ENCODE assay signal across 21 cellular contexts in genomic region chr13:97332725-97333124, GRCh38.
"Had no signal": no experiment of that assay in that cellular context is flagged by ENCODE, and none has a peak within 500 bp of the region (broad histone marks: within the 10 kb centered on the region; RNA-seq: fewer than 3 reads in every experiment).

No MANE protein-coding gene starts in this region.

- H3K27ac ChIP-seq: cardiac muscle cell, lower lobe of right lung, neutrophil, pancreas, WERI-Rb-1 had no signal

- H3K27me3 Mint-ChIP-seq: activated naive CD8-positive, alpha-beta T cell treated with anti-CD3 and anti-CD28 coated beads for 36 hours had no signal

- DNase-seq: activated CD4-positive, alpha-beta T cell treated with anti-CD3 and anti-CD28 coated beads for 1 hour; activated CD4-positive, alpha-beta T cell treated with anti-CD3 and anti-CD28 coated beads, Interleukin-2, amount 50 U/mL, for 4 hours; activated gamma-delta T cell treated with Interleukin-2 at 50 U/mL for 16 hours; activated naive CD8-positive, alpha-beta T cell treated with anti-CD3 and anti-CD28 coated beads for 36 hours; amniotic stem cell; dorsolateral prefrontal cortex; heart right ventricle; immature natural killer cell; lower lobe of right lung; natural killer cell; pancreas; stimulated activated CD4-positive, alpha-beta T cell treated with anti-CD3 and anti-CD28 coated beads, Interleukin-12 subunit alpha, Interleukin-12 subunit beta, amount 100 ng/mL, for 4 hours; stimulated activated CD4-positive, alpha-beta T cell treated with anti-CD3 and anti-CD28 coated beads, Interleukin-1b, Interleukin-23, amount 100 ng/mL, for 48 hours; stimulated activated CD8-positive, alpha-beta memory T cell treated with anti-CD3 and anti-CD28 coated beads, Interleukin-4, amount 100 ng/mL, for 48 hours; stimulated activated naive CD4-positive, alpha-beta T cell; T-helper 2 cell; upper lobe of left lung; WERI-Rb-1 had no signal

- H3K9me3 ChIP-seq: gastroesophageal sphincter, heart right ventricle, lower lobe of right lung, neutrophil, pancreas, upper lobe of left lung had no signal

- ATAC-seq: gastroesophageal sphincter, lower lobe of right lung, natural killer cell had no signal

- H3K4me3 Mint-ChIP-seq: activated naive CD8-positive, alpha-beta T cell treated with anti-CD3 and anti-CD28 coated beads for 36 hours; immature natural killer cell; natural killer cell had no signal

- H3K27me3 ChIP-seq: cardiac muscle cell, dorsolateral prefrontal cortex, gastroesophageal sphincter, heart right ventricle, neutrophil, pancreas, upper lobe of left lung had no signal

- H3K4me3 ChIP-seq: cardiac muscle cell, dorsolateral prefrontal cortex, gastroesophageal sphincter, heart right ventricle, lower lobe of right lung, pancreas, upper lobe of left lung had no signal

- H3K36me3 Mint-ChIP-seq: natural killer cell had no signal

- H3K27ac Mint-ChIP-seq: activated naive CD8-positive, alpha-beta T cell treated with anti-CD3 and anti-CD28 coated beads for 36 hours had no signal

- FAIRE-seq: pancreas had no signal

- H3K4me1 Mint-ChIP-seq: activated naive CD8-positive, alpha-beta T cell treated with anti-CD3 and anti-CD28 coated beads for 36 hours had no signal

- H3K36me3 ChIP-seq: cardiac muscle cell, neutrophil, WERI-Rb-1 had no signal
